In genomic region chr1:87403047-87403820, GRCh38 we compare ENCODE assay signal across 2 cellular contexts.
TF ChIP-seq lines count a peak whose summit lies in the region.

No MANE protein-coding gene starts in this region.

TF ChIP-seq in GM23338, 12 proteins besides CTCF, POLR2A, EP300 and RAD21:
- TF ChIP-seq ZNF462 (CRISPR knock-in tag; IDR thresholded peaks at IDR 0.05), result no peak
- TF ChIP-seq ETS1 (IDR thresholded peaks at IDR 0.05), result no peak
- no peak for TF ChIP-seq CREB1 (CRISPR knock-in tag; IDR thresholded peaks at IDR 0.05; ENCODE audit: low read depth)
- no peak for TF ChIP-seq STAT1 (IDR thresholded peaks at IDR 0.05; ENCODE audit: unreplicated experiment)
- no peak for TF ChIP-seq EZH2 (IDR thresholded peaks at IDR 0.05; ENCODE audit: low read depth, unreplicated experiment)
- TF ChIP-seq ZNF114 (CRISPR knock-in tag; IDR thresholded peaks at IDR 0.05), result no peak
- TF ChIP-seq NANOG (IDR thresholded peaks at IDR 0.05; ENCODE audit: borderline replicate concordance), result no peak
- no peak for TF ChIP-seq ZNF331 (CRISPR knock-in tag; IDR thresholded peaks at IDR 0.05; ENCODE audit: low read depth)
- TF ChIP-seq EZH2phosphoT487 (IDR thresholded peaks at IDR 0.05; ENCODE audit: unreplicated experiment), result no peak
TF ChIP-seq in GM23338: peak in this region for 0.

TF ChIP-seq in H1, 55 proteins besides CTCF, POLR2A, EP300 and RAD21 (continued from another document):
- no peak for TF ChIP-seq POLR2AphosphoS5 (IDR thresholded peaks at IDR 0.05; ENCODE audit: low read depth, low read length)
- TF ChIP-seq ASH2L (IDR thresholded peaks at IDR 0.05; ENCODE audit: low read length), result no peak
- no peak for TF ChIP-seq RFX5 (IDR thresholded peaks at IDR 0.05; ENCODE audit: borderline replicate concordance, low read depth, low read length)
- no peak for TF ChIP-seq JUND (IDR thresholded peaks at IDR 0.05; ENCODE audit: low read length)
- TF ChIP-seq TCF12 (IDR thresholded peaks at IDR 0.05; ENCODE audit: low read depth, low read length), result no peak
- no peak for TF ChIP-seq ATF2 (IDR thresholded peaks at IDR 0.05; ENCODE audit: low read length)
- TF ChIP-seq ATF3 (IDR thresholded peaks at IDR 0.05; ENCODE audit: insufficient read depth, low read depth, low read length), result no peak
- TF ChIP-seq HDAC2 (IDR thresholded peaks at IDR 0.05; ENCODE audit: borderline replicate concordance in 1 of 2, low read depth in 2 of 2, low read length in 2 of 2), result no peak
- TF ChIP-seq JUN (IDR thresholded peaks at IDR 0.05; ENCODE audit: low read depth, low read length), result no peak
- no peak for TF ChIP-seq RBBP5 (IDR thresholded peaks at IDR 0.05; ENCODE audit: borderline replicate concordance, low read depth, low read length)
- no peak for TF ChIP-seq EZH2 (IDR thresholded peaks at IDR 0.05; ENCODE audit: low read depth, low read length, severe bottlenecking)
- TF ChIP-seq KDM4A (IDR thresholded peaks at IDR 0.05; ENCODE audit: low read depth, low read length, severe bottlenecking), result no peak
- TF ChIP-seq SIRT6 (IDR thresholded peaks at IDR 0.05; ENCODE audit: low read length), result no peak
- TF ChIP-seq CREB1 (IDR thresholded peaks at IDR 0.05), result no peak
- TF ChIP-seq GTF2F1 (IDR thresholded peaks at IDR 0.05; ENCODE audit: borderline replicate concordance, low read depth, low read length), result no peak
- TF ChIP-seq TAF1 (IDR thresholded peaks at IDR 0.05; ENCODE audit: low read depth, low read length), result no peak
